ENCODE assay signal across 9 cellular contexts in genomic region chr9:100084145-100084478, GRCh38. TPM values are rescaled to one million over a fixed set of nuclear protein-coding genes. Genes with fewer than 3 reads are reported as not detected.
A peak's percentile ranks its signal among the peaks of the same experiment; 100 is the strongest.
DNase-seq lines count a peak whose midpoint lies in the region; ATAC-seq and TF ChIP-seq lines count a peak whose summit lies in the region.
"Had no signal": no experiment of that assay in that cellular context is flagged by ENCODE, and none has a peak within 500 bp of the region (broad histone marks: within the 10 kb centered on the region; RNA-seq: fewer than 3 reads in every experiment).

No MANE protein-coding gene starts in this region.

- peaks cover 24% of the 10 kb centered on the region; the same call in 1 of the 2 replicates for H3K4me1 ChIP-seq in HEK293 (ENCODE audit: control insufficient read depth, insufficient read depth, low read length)
- peaks cover 38 to 43% of the 10 kb centered on the region in 2 donors for H3K4me1 ChIP-seq in naive thymus-derived CD4-positive, alpha-beta T cell (ENCODE audit: control insufficient read depth in 2 of 2, insufficient read depth in 2 of 2, low read length in 2 of 2)
- peaks cover 0 to 31% (median 12%) of the 10 kb centered on the region in 4 donors for H3K4me1 ChIP-seq in sigmoid colon

- intact Hi-C loops in naive thymus-derived CD4-positive, alpha-beta T cell (cut with micrococcal nuclease), result loop anchor here in 1 of 2 donors (5.0 kb wide), 1 partner anchor 57 kb away; no protein-coding TSS in a partner anchor
- intact Hi-C loops in sigmoid colon (cut with DNase I), result no loop called here

- WGBS in sigmoid colon, 2 donors, result 57 to 74% methylated on average over 1 of the region's 1 CpG

- H3K9me3 Mint-ChIP-seq in naive thymus-derived CD4-positive, alpha-beta T cell, result no peaks in the 10 kb centered on the region

- no peak overlapping the region for H3K4me3 Mint-ChIP-seq in naive thymus-derived CD4-positive, alpha-beta T cell

- POLR2A ChIA-PET in HEK293 (lab: Yijun Ruan, JAX), result no interaction called here
- POLR2A ChIA-PET in naive thymus-derived CD4-positive, alpha-beta T cell (lab: Charles Lee), result interaction anchor here (1.1 kb wide), 1 partner anchor 11 kb away, joined by 4 read pairs; no protein-coding TSS in a partner anchor

- peaks cover 0 to 4% (median 0%) of the 10 kb centered on the region in 5 donors for H3K36me3 Mint-ChIP-seq in naive thymus-derived CD4-positive, alpha-beta T cell

- no peak for TF ChIP-seq CTCF in HEK293 (tag by site-specific recombination; IDR thresholded peaks at IDR 0.05)
- TF ChIP-seq CTCF in sigmoid colon (IDR thresholded peaks at IDR 0.05), result no peak

- no peak for DNase-seq in naive thymus-derived CD4-positive, alpha-beta T cell
- DNase-seq in NCI-H510A (lab: John Stamatoyannopoulos, UW) (no peak), sigmoid colon (no peak)
- no peak for DNase-seq in effector CD8-positive, alpha-beta T cell (lab: John Stamatoyannopoulos, UW)
- DNase-seq: gastrocnemius medialis, NCI-H1105 had no signal

- peaks cover 48 to 93% (median 86%) of the 10 kb centered on the region in 7 donors for H3K4me1 Mint-ChIP-seq in naive thymus-derived CD4-positive, alpha-beta T cell

- CTCF ChIA-PET in HEK293 (lab: Yijun Ruan, JAX), result interaction anchor here (0.6 to 0.7 kb wide), 2 partner anchors 9 to 631 kb away, joined by 3 to 4 read pairs; no protein-coding TSS in a partner anchor
- CTCF ChIA-PET in naive thymus-derived CD4-positive, alpha-beta T cell (lab: Charles Lee), result no interaction called here

- no peaks in the 10 kb centered on the region for H3K36me3 ChIP-seq in HEK293 (ENCODE audit: control insufficient read depth in 2 of 2, insufficient read depth in 1 of 2, low read length in 2 of 2)
- H3K36me3 ChIP-seq in naive thymus-derived CD4-positive, alpha-beta T cell (ENCODE audit: control insufficient read depth in 2 of 3, insufficient read depth in 3 of 3, low read length in 3 of 3), result no peaks in the 10 kb centered on the region
- no peaks in the 10 kb centered on the region for H3K36me3 ChIP-seq in sigmoid colon
- H3K36me3 ChIP-seq: gastrocnemius medialis had no signal

- H3K27me3 ChIP-seq in naive thymus-derived CD4-positive, alpha-beta T cell (ENCODE audit: control insufficient read depth in 2 of 2, insufficient read depth in 2 of 2, low read length in 2 of 2), result no peaks in the 10 kb centered on the region
- H3K27me3 ChIP-seq in sigmoid colon, result no peaks in the 10 kb centered on the region
- H3K27me3 ChIP-seq: gastrocnemius medialis had no signal

- ATAC-seq in GM18907 (IDR thresholded peaks at IDR 0.05; ENCODE audit: unreplicated experiment), result peak; percentile 55
- peak; percentile 46 for ATAC-seq in HG03521 (IDR thresholded peaks at IDR 0.05; ENCODE audit: unreplicated experiment)
- ATAC-seq in naive thymus-derived CD4-positive, alpha-beta T cell, result peak; percentile 23

- no peaks in the 10 kb centered on the region for H3K27me3 Mint-ChIP-seq in naive thymus-derived CD4-positive, alpha-beta T cell

- H3K4me3 ChIP-seq in HEK293 (ENCODE audit: low read depth, low read length) (no peak overlapping the region), sigmoid colon (no peak overlapping the region)
- no peak overlapping the region for H3K4me3 ChIP-seq in naive thymus-derived CD4-positive, alpha-beta T cell (ENCODE audit: low read length)
- H3K4me3 ChIP-seq: gastrocnemius medialis had no signal

- H3K9me3 ChIP-seq in HEK293 (ENCODE audit: control insufficient read depth, insufficient read depth, low read depth, low read length), result no peaks in the 10 kb centered on the region
- no peaks in the 10 kb centered on the region for H3K9me3 ChIP-seq in naive thymus-derived CD4-positive, alpha-beta T cell (ENCODE audit: control insufficient read depth in 2 of 3, low read length in 3 of 3)
- H3K9me3 ChIP-seq in sigmoid colon, result no peaks in the 10 kb centered on the region
- H3K9me3 ChIP-seq: gastrocnemius medialis had no signal

- no peak for TF ChIP-seq POLR2A in sigmoid colon (IDR thresholded peaks at IDR 0.05)

- TF ChIP-seq EP300 in sigmoid colon (IDR thresholded peaks at IDR 0.05), result no peak

- H3K27ac Mint-ChIP-seq in naive thymus-derived CD4-positive, alpha-beta T cell, result peak overlapping the region in 1 of 9 donors; percentile 8

- no peak overlapping the region for H3K27ac ChIP-seq in HEK293 (ENCODE audit: extremely low read depth, low read depth, low read length)
- H3K27ac ChIP-seq in naive thymus-derived CD4-positive, alpha-beta T cell (ENCODE audit: low read depth, low read length), result no peak overlapping the region
- no peak overlapping the region for H3K27ac ChIP-seq in sigmoid colon

TF ChIP-seq in HEK293, 187 proteins besides CTCF, POLR2A, EP300 and RAD21:
- TF ChIP-seq ZNF843 (tag by site-specific recombination; IDR thresholded peaks at IDR 0.05) (no peak), ZNF670 (tag by site-specific recombination; IDR thresholded peaks at IDR 0.05; ENCODE audit: low read depth) (no peak), ZNF221 (tag by site-specific recombination; IDR thresholded peaks at IDR 0.05; ENCODE audit: borderline replicate concordance) (no peak), OSR2 (tag by site-specific recombination; IDR thresholded peaks at IDR 0.05) (peak; percentile 37; the same call in 1 of the 2 replicates), ZNF654 (tag by site-specific recombination; IDR thresholded peaks at IDR 0.05; ENCODE audit: low read depth) (no peak)
TF ChIP-seq in HEK293: peak in this region for 1.

RNA-seq across cellular contexts. Expression of gene ERP44, which starts 14.7 kb away (rescaled TPM):
- 10 to 100 TPM in 4 of 5 experiments, 1 to 10 TPM in 1; 9.8 to 19.5 (median 15.2) TPM for total RNA-seq in naive thymus-derived CD4-positive, alpha-beta T cell
- polyA plus RNA-seq in naive thymus-derived CD4-positive, alpha-beta T cell, result 10 to 100 TPM; 29.8 to 38.2 TPM
- 10 to 100 TPM; 10.6 to 14.3 (median 12.8) TPM for total RNA-seq in sigmoid colon
- 10 to 100 TPM in 2 of 3 donors, 1 to 10 TPM in 1; 6.6 to 22.1 (median 11.3) TPM for polyA plus RNA-seq in sigmoid colon

RNA-seq across cellular contexts. Expression of gene INVS, which starts 14.9 kb away (rescaled TPM):
- total RNA-seq in naive thymus-derived CD4-positive, alpha-beta T cell, result 10 to 100 TPM; 15.0 to 20.8 (median 20.6) TPM
- 10 to 100 TPM in 1 of 2 donors, 1 to 10 TPM in 1; 6.2 to 10.2 TPM for polyA plus RNA-seq in naive thymus-derived CD4-positive, alpha-beta T cell
- total RNA-seq in sigmoid colon, result 10 to 100 TPM; 27.4 to 41.3 (median 29.3) TPM
- polyA plus RNA-seq in sigmoid colon, result 1 to 10 TPM; 1.2 to 6.4 (median 6.0) TPM
